In genomic region chr7:15012135-15012534, GRCh38 we compare ENCODE assay signal across 26 cellular contexts.
"Had no signal": no experiment of that assay in that cellular context is flagged by ENCODE, and none has a peak within 500 bp of the region (broad histone marks: within the 10 kb centered on the region; RNA-seq: fewer than 3 reads in every experiment).

No MANE protein-coding gene starts in this region.

- H3K27me3 ChIP-seq: dorsolateral prefrontal cortex, gastrocnemius medialis, hepatocyte, left lung, neutrophil, pancreas, sigmoid colon, spleen, suprapubic skin, transverse colon, upper lobe of right lung, uterus had no signal

- DNase-seq: dorsolateral prefrontal cortex; effector CD4-positive, alpha-beta T cell; endodermal cell; foreskin fibroblast; gastrocnemius medialis; head of caudate nucleus; kidney; left lung; lower lobe of right lung; natural killer cell; pancreas; sigmoid colon; spleen; stimulated activated CD4-positive, alpha-beta T cell treated with anti-CD3 and anti-CD28 coated beads, Interleukin-2, amount 100 ng/mL, for 48 hours; stimulated activated naive CD4-positive, alpha-beta T cell; stimulated activated naive CD8-positive, alpha-beta T cell treated with anti-CD3 and anti-CD28 coated beads, Interleukin-15, amount 100 ng/mL, for 72 hours; transverse colon; upper lobe of right lung; uterus had no signal

- H3K4me3 Mint-ChIP-seq: endodermal cell; natural killer cell; neural crest cell; stimulated activated naive CD8-positive, alpha-beta T cell treated with anti-CD3 and anti-CD28 coated beads, Interleukin-15, amount 100 ng/mL, for 72 hours had no signal

- H2AFZ ChIP-seq: hepatocyte had no signal

- H3K9me3 Mint-ChIP-seq: endodermal cell; neural crest cell; stimulated activated naive CD8-positive, alpha-beta T cell treated with anti-CD3 and anti-CD28 coated beads, Interleukin-15, amount 100 ng/mL, for 72 hours had no signal

- H3K4me1 ChIP-seq: left lung, lower lobe of right lung, spleen, upper lobe of right lung, uterus had no signal

- H3K36me3 ChIP-seq: gastrocnemius medialis, left lung, lower lobe of right lung, neutrophil, pancreas, sigmoid colon, spleen, suprapubic skin, transverse colon, upper lobe of right lung, uterus had no signal

- H3K36me3 Mint-ChIP-seq: natural killer cell had no signal

- H3K4me1 Mint-ChIP-seq: natural killer cell; stimulated activated naive CD8-positive, alpha-beta T cell treated with anti-CD3 and anti-CD28 coated beads, Interleukin-15, amount 100 ng/mL, for 72 hours had no signal

- H3K27ac ChIP-seq: dorsolateral prefrontal cortex, epithelial cell of prostate, hepatocyte, left lung, lower lobe of right lung, neutrophil, pancreas, sigmoid colon, skin epidermis, spleen, suprapubic skin, transverse colon, upper lobe of right lung, uterus had no signal

- H3K27me3 Mint-ChIP-seq: stimulated activated naive CD8-positive, alpha-beta T cell treated with anti-CD3 and anti-CD28 coated beads, Interleukin-15, amount 100 ng/mL, for 72 hours had no signal

- ATAC-seq: esophagus mucosa; gastrocnemius medialis; left lung; lower lobe of right lung; natural killer cell; pancreas; stimulated activated naive CD8-positive, alpha-beta T cell treated with anti-CD3 and anti-CD28 coated beads, Interleukin-15, amount 100 ng/mL, for 72 hours; upper lobe of right lung had no signal

- H3K4me2 ChIP-seq: hepatocyte had no signal

- H3K9me3 ChIP-seq: gastrocnemius medialis, left lung, lower lobe of right lung, neutrophil, pancreas, sigmoid colon, spleen, suprapubic skin, transverse colon, upper lobe of right lung, uterus had no signal

- H3K27ac Mint-ChIP-seq: natural killer cell; stimulated activated naive CD8-positive, alpha-beta T cell treated with anti-CD3 and anti-CD28 coated beads, Interleukin-15, amount 100 ng/mL, for 72 hours had no signal

- H3K4me3 ChIP-seq: dorsolateral prefrontal cortex, gastrocnemius medialis, hepatocyte, left lung, lower lobe of right lung, pancreas, sigmoid colon, skin epidermis, spleen, suprapubic skin, transverse colon, upper lobe of right lung, uterus had no signal

- H3K79me2 ChIP-seq: hepatocyte had no signal
